ENCODE assay signal across 28 cellular contexts in genomic region chr5:132640613-132641012, GRCh38. TPM values are rescaled to one million over a fixed set of nuclear protein-coding genes. Genes with fewer than 3 reads are reported as not detected.
A peak's percentile ranks its signal among the peaks of the same experiment; 100 is the strongest.
DNase-seq lines count a peak whose midpoint lies in the region; ATAC-seq, FAIRE-seq and TF ChIP-seq lines count a peak whose summit lies in the region.
"Had no signal": no experiment of that assay in that cellular context is flagged by ENCODE, and none has a peak within 500 bp of the region (broad histone marks: within the 10 kb centered on the region; RNA-seq: fewer than 3 reads in every experiment).

No MANE protein-coding gene starts in this region.

- no peaks in the 10 kb centered on the region for H4K20me1 ChIP-seq in BLaER1 treated with 17β-estradiol and CSF1 and Interleukin-3, amounts not matched to agents 10 nM and 100 nM
- H4K20me1 ChIP-seq in Loucy (ENCODE audit: insufficient read depth, low read length, poor library complexity, severe bottlenecking), result no peaks in the 10 kb centered on the region

- H3K36me3 Mint-ChIP-seq in activated naive CD8-positive, alpha-beta T cell treated with anti-CD3 and anti-CD28 coated beads, Interleukin-2, amount 50 U/mL, for 24 hours (ENCODE audit: low read depth), result peaks cover 55% of the 10 kb centered on the region

- no peak overlapping the region for H3K4me3 Mint-ChIP-seq in activated naive CD8-positive, alpha-beta T cell treated with anti-CD3 and anti-CD28 coated beads, Interleukin-2, amount 50 U/mL, for 24 hours
- H3K4me3 Mint-ChIP-seq: activated naive CD4-positive, alpha-beta T cell treated with anti-CD3 and anti-CD28 coated beads, Interleukin-2, amount 50 U/mL, for 24 hours; CD4-positive, CD25-positive, alpha-beta regulatory T cell; central memory CD8-positive, alpha-beta T cell; nephron progenitor cell had no signal

- H3K27me3 Mint-ChIP-seq in activated naive CD8-positive, alpha-beta T cell treated with anti-CD3 and anti-CD28 coated beads, Interleukin-2, amount 50 U/mL, for 24 hours, result no peaks in the 10 kb centered on the region
- H3K27me3 Mint-ChIP-seq: activated naive CD4-positive, alpha-beta T cell treated with anti-CD3 and anti-CD28 coated beads, Interleukin-2, amount 50 U/mL, for 24 hours; CD4-positive, CD25-positive, alpha-beta regulatory T cell; central memory CD8-positive, alpha-beta T cell had no signal

- peak overlapping the region in 6 of 11 experiments; percentile 46 to 68 (median 59); a peak in 11 of 22 replicates for H3K4me2 ChIP-seq in BLaER1 treated with 17β-estradiol and CSF1 and Interleukin-3, amounts not matched to agents 10 nM and 100 nM
- peak overlapping the region; percentile 60 for H3K4me2 ChIP-seq in Loucy (ENCODE audit: low read depth, low read length, poor library complexity, severe bottlenecking)
- H3K4me2 ChIP-seq: SK-N-SH had no signal

- no peak for ATAC-seq in activated naive CD8-positive, alpha-beta T cell treated with anti-CD3 and anti-CD28 coated beads, Interleukin-2, amount 50 U/mL, for 24 hours
- no peak for ATAC-seq in GM19463 (IDR thresholded peaks at IDR 0.05; ENCODE audit: unreplicated experiment)

- intact Hi-C loops in posterior vena cava (cut with DNase I), result no loop called here

- H3K36me3 ChIP-seq in BLaER1 treated with 17β-estradiol and CSF1 and Interleukin-3, amounts not matched to agents 10 nM and 100 nM, result peaks cover 47 to 85% (median 59%) of the 10 kb centered on the region in 11 experiments
- peaks cover 7% of the 10 kb centered on the region; the same call in 1 of the 2 replicates for H3K36me3 ChIP-seq in Loucy (ENCODE audit: insufficient read depth, low read length)

- no peak overlapping the region for H2AFZ ChIP-seq in Loucy (ENCODE audit: low read length)

- H3F3A ChIP-seq in Loucy (ENCODE audit: low read depth), result peaks cover 6% of the 10 kb centered on the region; the same call in 1 of the 2 replicates

- peaks cover 75% of the 10 kb centered on the region for H3K4me1 Mint-ChIP-seq in activated naive CD8-positive, alpha-beta T cell treated with anti-CD3 and anti-CD28 coated beads, Interleukin-2, amount 50 U/mL, for 24 hours
- H3K4me1 Mint-ChIP-seq: nephron progenitor cell had no signal

- TF ChIP-seq CTCF in Loucy (conservative IDR thresholded peaks at IDR 0.05; ENCODE audit: low read length), result no peak

- H3K9me3 ChIP-seq in BLaER1 treated with 17β-estradiol and CSF1 and Interleukin-3, amounts not matched to agents 10 nM and 100 nM (replicated peaks in 1 of 11), result no peaks in the 10 kb centered on the region
- H3K9me3 ChIP-seq in Loucy (ENCODE audit: insufficient read depth, low read depth, low read length), result no peaks in the 10 kb centered on the region
- H3K9me3 ChIP-seq: HAP-1, right lobe of liver, SK-N-SH, transverse colon had no signal

- H3K79me2 ChIP-seq in Loucy (ENCODE audit: insufficient read depth, low read length), result no peaks in the 10 kb centered on the region

- H3K4me3 ChIP-seq in BLaER1 treated with 17β-estradiol and CSF1 and Interleukin-3, amounts not matched to agents 10 nM and 100 nM, result no peak overlapping the region
- peak overlapping the region; percentile 51 for H3K4me3 ChIP-seq in Loucy (ENCODE audit: low read length, poor library complexity, severe bottlenecking)
- H3K4me3 ChIP-seq: HAP-1, right lobe of liver, transverse colon had no signal

- H3K9ac ChIP-seq in BLaER1 treated with 17β-estradiol and CSF1 and Interleukin-3, amounts not matched to agents 10 nM and 100 nM, result no peak overlapping the region
- H3K9ac ChIP-seq in Loucy (ENCODE audit: low read depth, low read length, poor library complexity, severe bottlenecking), result peak overlapping the region; percentile 57
- H3K9ac ChIP-seq: SK-N-SH had no signal

- H3K9me3 Mint-ChIP-seq in activated naive CD8-positive, alpha-beta T cell treated with anti-CD3 and anti-CD28 coated beads, Interleukin-2, amount 50 U/mL, for 24 hours, result no peaks in the 10 kb centered on the region
- H3K9me3 Mint-ChIP-seq: activated naive CD4-positive, alpha-beta T cell treated with anti-CD3 and anti-CD28 coated beads, Interleukin-2, amount 50 U/mL, for 24 hours; CD4-positive, CD25-positive, alpha-beta regulatory T cell; central memory CD8-positive, alpha-beta T cell; nephron progenitor cell had no signal

- no peaks in the 10 kb centered on the region for H3K27me3 ChIP-seq in BLaER1 treated with 17β-estradiol and CSF1 and Interleukin-3, amounts not matched to agents 10 nM and 100 nM
- H3K27me3 ChIP-seq in Loucy (ENCODE audit: insufficient read depth, low read length, poor library complexity, severe bottlenecking), result no peaks in the 10 kb centered on the region
- H3K27me3 ChIP-seq: right lobe of liver, transverse colon had no signal

- H3K4me1 ChIP-seq in BLaER1 treated with 17β-estradiol and CSF1 and Interleukin-3, amounts not matched to agents 10 nM and 100 nM, result peaks cover 0 to 34% (median 25%) of the 10 kb centered on the region in 10 experiments; a peak in 18 of 20 replicates
- peaks cover 47% of the 10 kb centered on the region for H3K4me1 ChIP-seq in Loucy (ENCODE audit: insufficient read depth, low read length, poor library complexity, severe bottlenecking)
- H3K4me1 ChIP-seq: HAP-1, transverse colon had no signal

- no peak for FAIRE-seq in GM12892 (lab: Jason Lieb, UNC)

- no peak overlapping the region for H3K27ac ChIP-seq in BLaER1 treated with 17β-estradiol and CSF1 and Interleukin-3, amounts not matched to agents 10 nM and 100 nM
- H3K27ac ChIP-seq: right lobe of liver, transverse colon, WERI-Rb-1 had no signal

- no peak for DNase-seq in GM12892 (ENCODE audit: insufficient read length)
- DNase-seq in activated naive CD8-positive, alpha-beta T cell treated with anti-CD3 and anti-CD28 coated beads, Interleukin-2, amount 50 U/mL, for 24 hours, result no peak
- no peak for DNase-seq in DMS114 treated with DMSO at 0.1 percent for 48 hours (lab: John Stamatoyannopoulos, UW; ENCODE audit: unreplicated experiment)
- DNase-seq in posterior vena cava (ENCODE audit: low spot score), result no peak
- DNase-seq in EL, result no peak
- DNase-seq: activated CD4-positive, alpha-beta T cell treated with anti-CD3 and anti-CD28 coated beads, Interleukin-2, amount 50 U/mL, for 48 hours; CD4-positive, CD25-positive, alpha-beta regulatory T cell; islet precursor cell; NCI-H1105 treated with DMSO at 0.1 percent for 48 hours; NCI-H2029 treated with DMSO at 0.1 percent for 48 hours; NCI-H82; nephron progenitor cell; SK-N-SH; stimulated activated CD4-positive, alpha-beta T cell treated with anti-CD3 and anti-CD28 coated beads, Interleukin-12 subunit alpha, Interleukin-12 subunit beta, amount 100 ng/mL, for 4 hours; stimulated activated CD4-positive, alpha-beta T cell treated with anti-CD3 and anti-CD28 coated beads, Interleukin-4, amount 100 ng/mL, for 4 hours; T-helper 9 cell; transverse colon; WERI-Rb-1 had no signal

- no peaks in the 10 kb centered on the region for H3K9me2 ChIP-seq in Loucy (replicated peaks; ENCODE audit: low read depth, low read length)
- H3K9me2 ChIP-seq: SK-N-SH had no signal

- peak; percentile 38; the same call in 1 of the 2 replicates for TF ChIP-seq POLR2A in GM12892 (IDR thresholded peaks at IDR 0.05; ENCODE audit: low read depth, low read length)

- H3K27ac Mint-ChIP-seq in activated naive CD8-positive, alpha-beta T cell treated with anti-CD3 and anti-CD28 coated beads, Interleukin-2, amount 50 U/mL, for 24 hours, result peak overlapping the region; percentile 80
- H3K27ac Mint-ChIP-seq: activated naive CD4-positive, alpha-beta T cell treated with anti-CD3 and anti-CD28 coated beads, Interleukin-2, amount 50 U/mL, for 24 hours; CD4-positive, CD25-positive, alpha-beta regulatory T cell; nephron progenitor cell had no signal

RNA-seq across cellular contexts. Expression of gene IL13, which starts 17.4 kb away (rescaled TPM):
- 0.47 TPM for polyA plus RNA-seq in GM12892 (2012; ENCODE audit: missing spikeins)
- under 1 TPM in 1 of 2 donors, not detected in 1; 0.29 TPM for total RNA-seq in posterior vena cava
- total RNA-seq: dermis microvascular lymphatic vessel endothelial cell, fibroblast of lung, lower leg skin, transverse colon had no signal
- polyA plus RNA-seq: CD4-positive, CD25-positive, alpha-beta regulatory T cell; fibroblast of lung had no signal

RNA-seq across cellular contexts. Expression of gene IL4, which starts 33.2 kb away (rescaled TPM):
- not detected for polyA plus RNA-seq in GM12892 (2012; ENCODE audit: missing spikeins)
- not detected for total RNA-seq in posterior vena cava
- total RNA-seq: dermis microvascular lymphatic vessel endothelial cell, fibroblast of lung, lower leg skin, right lobe of liver, transverse colon had no signal
- polyA plus RNA-seq: fibroblast of lung, SK-N-SH had no signal
